Comparison of ENCODE assay signal across 30 cellular contexts in the genomic region with DNA sequence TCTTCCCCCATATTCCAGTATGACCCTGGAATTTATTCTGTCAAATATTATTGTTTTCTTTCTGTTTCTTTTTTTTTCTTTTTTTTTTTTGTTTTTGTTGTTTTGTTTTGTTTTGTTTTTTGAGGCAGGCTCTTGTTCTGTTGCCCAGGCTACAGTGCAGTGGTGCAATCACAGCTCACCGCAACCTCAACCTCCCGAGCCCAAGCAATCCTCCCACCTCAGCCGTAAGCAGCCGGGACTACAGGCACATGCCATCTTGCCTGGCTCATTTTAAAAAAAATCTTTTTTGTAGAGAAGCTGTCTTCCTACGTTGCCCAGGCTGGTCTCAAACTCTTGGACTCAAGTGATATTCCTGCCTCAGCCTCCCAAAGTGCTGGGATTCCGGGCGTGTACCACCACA.
"Had no signal": no experiment of that assay in that cellular context is flagged by ENCODE, and none has a peak within 500 bp of the region (broad histone marks: within the 10 kb centered on the region; RNA-seq: fewer than 3 reads in every experiment).

No MANE protein-coding gene starts in this region.

- H3K36me3 ChIP-seq: brain microvascular endothelial cell, esophagus muscularis mucosa had no signal

- H3K9me3 ChIP-seq: esophagus muscularis mucosa had no signal

- H3K27me3 ChIP-seq: brain microvascular endothelial cell, dorsolateral prefrontal cortex, esophagus muscularis mucosa, foreskin keratinocyte had no signal

- H3K27ac ChIP-seq: brain microvascular endothelial cell, coronary artery, dorsolateral prefrontal cortex, esophagus muscularis mucosa, foreskin keratinocyte had no signal

- H3K4me1 ChIP-seq: esophagus muscularis mucosa, foreskin keratinocyte had no signal

- H3K4me3 ChIP-seq: coronary artery, dorsolateral prefrontal cortex, esophagus muscularis mucosa had no signal

- FAIRE-seq: astrocyte, bronchial epithelial cell had no signal

- DNase-seq: activated CD4-positive, alpha-beta memory T cell treated with anti-CD3 and anti-CD28 coated beads for 36 hours; activated CD4-positive, alpha-beta T cell treated with anti-CD3 and anti-CD28 coated beads for 36 hours; activated CD4-positive, alpha-beta T cell treated with anti-CD3 and anti-CD28 coated beads, Interleukin-2, amount 10 ng/mL, durations not matched to agents 24 days and 14 days; activated CD4-positive, CD25-positive, alpha-beta regulatory T cell; activated CD4-positive, CD25-positive, alpha-beta regulatory T cell treated with anti-CD3 and anti-CD28 coated beads, Interleukin-2, amount 50 U/mL, for 72 hours; activated CD8-positive, alpha-beta memory T cell treated with anti-CD3 and anti-CD28 coated beads, Interleukin-2, amount 10 ng/mL, durations not matched to agents 7 days and 5 days; activated CD8-positive, alpha-beta memory T cell treated with anti-CD3 and anti-CD28 coated beads, Interleukin-2, amount 50 U/mL, for 4 hours; activated CD8-positive, alpha-beta T cell treated with anti-CD3 and anti-CD28 coated beads, Interleukin-2, amount 10 ng/mL, durations not matched to agents 7 days and 5 days; activated gamma-delta T cell; activated naive CD4-positive, alpha-beta T cell; activated naive CD4-positive, alpha-beta T cell treated with anti-CD3 and anti-CD28 coated beads, Interleukin-2, amount 10 ng/mL, durations not matched to agents 7 days and 5 days; activated naive CD8-positive, alpha-beta T cell treated with anti-CD3 and anti-CD28 coated beads, Interleukin-2, amount 10 ng/mL, durations not matched to agents 7 days and 5 days; activated T-cell treated with anti-CD3 and anti-CD28 coated beads, Interleukin-2, amount 50 U/mL, for 1 hour; activated T-cell treated with anti-CD3 and anti-CD28 coated beads, Interleukin-2, amount 50 U/mL, for 48 hours; amniotic stem cell; anterior cingulate cortex; brain microvascular endothelial cell; dorsolateral prefrontal cortex; effector memory CD4-positive, alpha-beta T cell; endodermal cell; erythroblast; foreskin keratinocyte; head of caudate nucleus; T-helper 1 cell; T-helper 17 cell; T1000 had no signal
